In the genomic region with DNA sequence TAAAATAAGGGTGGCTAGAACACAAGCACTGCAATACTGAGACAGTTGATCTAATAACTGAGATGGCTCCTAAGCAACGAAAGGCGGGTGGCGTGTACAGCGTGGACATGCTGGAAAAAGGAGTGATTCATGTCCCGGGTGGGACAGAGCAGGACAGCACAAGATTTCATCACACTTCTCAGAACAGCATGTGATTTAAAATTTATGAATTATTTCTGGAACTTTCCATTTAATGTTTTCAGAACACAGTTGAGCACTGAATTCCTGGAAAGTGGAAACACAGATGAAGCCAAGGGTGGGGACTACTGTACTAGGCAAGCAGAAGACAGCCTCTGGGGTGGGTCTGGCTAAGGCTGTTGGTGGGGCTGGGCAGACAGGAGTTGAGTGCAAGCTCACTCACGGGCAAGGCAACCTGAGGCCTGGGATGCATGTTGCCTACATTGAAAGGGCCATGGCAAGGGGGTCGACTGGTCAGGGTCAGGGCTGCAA, we compare ENCODE assay signal across 1 cellular context.
TF ChIP-seq lines count a peak whose summit lies in the region.

No MANE protein-coding gene starts in this region.

TF ChIP-seq in HepG2, 621 proteins besides CTCF, POLR2A, EP300 and RAD21 (continued from another document):
- TF ChIP-seq ZNF7 (CRISPR knock-in tag; IDR thresholded peaks at IDR 0.05) (no peak), ZNF75D (CRISPR knock-in tag; IDR thresholded peaks at IDR 0.05; ENCODE audit: borderline replicate concordance) (no peak), NPAS2 (CRISPR knock-in tag; IDR thresholded peaks at IDR 0.05; ENCODE audit: borderline replicate concordance) (no peak), ZNF644 (CRISPR knock-in tag; IDR thresholded peaks at IDR 0.05; ENCODE audit: low read depth) (no peak), SATB2 (CRISPR knock-in tag; IDR thresholded peaks at IDR 0.05) (no peak), SIN3A (IDR thresholded peaks at IDR 0.05; ENCODE audit: borderline replicate concordance, low read depth, low read length) (no peak), FOXK1 (CRISPR knock-in tag; IDR thresholded peaks at IDR 0.05; ENCODE audit: borderline replicate concordance, low read depth) (no peak), SMAD3 (CRISPR knock-in tag; IDR thresholded peaks at IDR 0.05) (no peak), GTF3A (CRISPR knock-in tag; conservative IDR thresholded peaks at IDR 0.05) (no peak), ZNF713 (CRISPR knock-in tag; IDR thresholded peaks at IDR 0.05) (no peak), ZMAT3 (CRISPR knock-in tag; conservative IDR thresholded peaks at IDR 0.05) (no peak), KLF9 (CRISPR knock-in tag; IDR thresholded peaks at IDR 0.05; ENCODE audit: low read depth) (no peak), ZBTB21 (CRISPR knock-in tag; IDR thresholded peaks at IDR 0.05) (no peak), MYNN (CRISPR knock-in tag; IDR thresholded peaks at IDR 0.05; ENCODE audit: low read depth) (no peak), ZNF331 (CRISPR knock-in tag; IDR thresholded peaks at IDR 0.05) (no peak), MEIS2 (CRISPR knock-in tag; IDR thresholded peaks at IDR 0.05) (no peak)
- TF ChIP-seq, protein P1, sequence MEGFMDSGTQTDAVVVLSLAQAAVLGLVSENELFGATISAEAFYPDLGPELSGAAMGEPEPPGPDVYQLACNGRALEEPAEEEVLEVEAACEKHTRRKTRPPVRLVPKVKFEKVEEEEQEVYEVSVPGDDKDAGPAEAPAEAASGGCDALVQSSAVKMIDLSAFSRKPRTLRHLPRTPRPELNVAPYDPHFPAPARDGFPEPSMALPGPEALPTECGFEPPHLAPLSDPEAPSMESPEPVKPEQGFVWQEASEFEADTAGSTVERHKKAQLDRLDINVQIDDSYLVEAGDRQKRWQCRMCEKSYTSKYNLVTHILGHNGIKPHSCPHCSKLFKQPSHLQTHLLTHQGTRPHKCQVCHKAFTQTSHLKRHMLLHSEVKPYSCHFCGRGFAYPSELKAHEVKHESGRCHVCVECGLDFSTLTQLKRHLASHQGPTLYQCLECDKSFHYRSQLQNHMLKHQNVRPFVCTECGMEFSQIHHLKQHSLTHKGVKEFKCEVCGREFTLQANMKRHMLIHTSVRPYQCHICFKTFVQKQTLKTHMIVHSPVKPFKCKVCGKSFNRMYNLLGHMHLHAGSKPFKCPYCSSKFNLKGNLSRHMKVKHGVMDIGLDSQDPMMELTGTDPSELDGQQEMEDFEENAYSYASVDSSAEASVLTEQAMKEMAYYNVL (CRISPR knock-in tag; IDR thresholded peaks at IDR 0.05; ENCODE audit: borderline replicate concordance): no peak
